Comparison of ENCODE assay signal across 13 cellular contexts in the genomic region with DNA sequence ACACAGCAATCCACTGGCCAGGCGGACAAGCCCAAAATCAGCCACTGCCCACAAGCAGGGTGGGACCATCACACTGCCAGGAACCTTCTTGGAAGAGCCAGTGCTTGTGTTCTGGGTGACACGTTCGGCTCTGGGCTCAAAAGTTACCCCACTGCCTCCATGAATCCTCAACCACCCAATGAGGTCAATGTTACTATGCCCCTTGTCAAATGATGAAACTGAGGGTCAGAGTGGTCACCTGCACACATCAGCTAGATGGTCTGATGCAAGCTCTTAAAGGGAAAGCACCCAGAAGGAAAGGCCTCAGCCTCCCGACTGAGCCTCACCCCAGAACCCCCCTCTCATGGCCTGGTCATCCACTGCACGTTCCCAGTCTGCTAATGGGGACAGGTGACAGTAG.
"Had no signal": no experiment of that assay in that cellular context is flagged by ENCODE, and none has a peak within 500 bp of the region (broad histone marks: within the 10 kb centered on the region; RNA-seq: fewer than 3 reads in every experiment).

No MANE protein-coding gene starts in this region.

- H3K4me3 Mint-ChIP-seq: activated naive CD4-positive, alpha-beta T cell treated with anti-CD3 and anti-CD28 coated beads for 36 hours; activated naive CD8-positive, alpha-beta T cell treated with anti-CD3 and anti-CD28 coated beads, Interleukin-2, amount 50 U/mL, for 24 hours; natural killer cell treated with Interleukin-12 subunit alpha and Interleukin-12 subunit beta and Interleukin-15 and Interleukin-18, amount 100 ng/mL, for 72 hours had no signal

- H3K4me3 ChIP-seq: ascending aorta, cardiac muscle cell, gastroesophageal sphincter had no signal

- H3K9me3 ChIP-seq: ascending aorta, gastroesophageal sphincter had no signal

- ATAC-seq: activated naive CD8-positive, alpha-beta T cell treated with anti-CD3 and anti-CD28 coated beads, Interleukin-2, amount 50 U/mL, for 24 hours; gastroesophageal sphincter; natural killer cell treated with Interleukin-12 subunit alpha and Interleukin-12 subunit beta and Interleukin-15 and Interleukin-18, amount 100 ng/mL, for 72 hours; sciatic nerve had no signal

- H3K27ac ChIP-seq: ascending aorta, cardiac muscle cell, gastroesophageal sphincter had no signal

- H3K36me3 Mint-ChIP-seq: natural killer cell treated with Interleukin-12 subunit alpha and Interleukin-12 subunit beta and Interleukin-15 and Interleukin-18, amount 100 ng/mL, for 72 hours had no signal

- H3K36me3 ChIP-seq: ascending aorta, cardiac muscle cell, gastroesophageal sphincter had no signal

- H3K9me3 Mint-ChIP-seq: activated naive CD4-positive, alpha-beta T cell treated with anti-CD3 and anti-CD28 coated beads for 36 hours; activated naive CD8-positive, alpha-beta T cell treated with anti-CD3 and anti-CD28 coated beads, Interleukin-2, amount 50 U/mL, for 24 hours; natural killer cell treated with Interleukin-12 subunit alpha and Interleukin-12 subunit beta and Interleukin-15 and Interleukin-18, amount 100 ng/mL, for 72 hours had no signal

- H3K27me3 ChIP-seq: ascending aorta, cardiac muscle cell, gastroesophageal sphincter had no signal

- H3K4me1 Mint-ChIP-seq: activated naive CD8-positive, alpha-beta T cell treated with anti-CD3 and anti-CD28 coated beads, Interleukin-2, amount 50 U/mL, for 24 hours had no signal

- DNase-seq: activated CD4-positive, alpha-beta T cell treated with anti-CD3 and anti-CD28 coated beads, Interleukin-2, amount 50 U/mL, for 1 hour; activated CD4-positive, CD25-positive, alpha-beta regulatory T cell; activated naive CD4-positive, alpha-beta T cell treated with anti-CD3 and anti-CD28 coated beads for 36 hours; activated naive CD8-positive, alpha-beta T cell treated with anti-CD3 and anti-CD28 coated beads, Interleukin-2, amount 50 U/mL, for 24 hours; erythroblast; mesendoderm; stimulated activated CD4-positive, alpha-beta T cell treated with anti-CD3 and anti-CD28 coated beads, Interleukin-1b, Interleukin-23, amount 100 ng/mL, for 48 hours; T-helper 2 cell had no signal

- H3K27ac Mint-ChIP-seq: activated naive CD4-positive, alpha-beta T cell treated with anti-CD3 and anti-CD28 coated beads for 36 hours; activated naive CD8-positive, alpha-beta T cell treated with anti-CD3 and anti-CD28 coated beads, Interleukin-2, amount 50 U/mL, for 24 hours; natural killer cell treated with Interleukin-12 subunit alpha and Interleukin-12 subunit beta and Interleukin-15 and Interleukin-18, amount 100 ng/mL, for 72 hours had no signal

- H3K27me3 Mint-ChIP-seq: activated naive CD8-positive, alpha-beta T cell treated with anti-CD3 and anti-CD28 coated beads, Interleukin-2, amount 50 U/mL, for 24 hours; natural killer cell treated with Interleukin-12 subunit alpha and Interleukin-12 subunit beta and Interleukin-15 and Interleukin-18, amount 100 ng/mL, for 72 hours had no signal

- H3K4me1 ChIP-seq: ascending aorta had no signal
